8 cellular contexts compared by ENCODE assay signal in the genomic region with DNA sequence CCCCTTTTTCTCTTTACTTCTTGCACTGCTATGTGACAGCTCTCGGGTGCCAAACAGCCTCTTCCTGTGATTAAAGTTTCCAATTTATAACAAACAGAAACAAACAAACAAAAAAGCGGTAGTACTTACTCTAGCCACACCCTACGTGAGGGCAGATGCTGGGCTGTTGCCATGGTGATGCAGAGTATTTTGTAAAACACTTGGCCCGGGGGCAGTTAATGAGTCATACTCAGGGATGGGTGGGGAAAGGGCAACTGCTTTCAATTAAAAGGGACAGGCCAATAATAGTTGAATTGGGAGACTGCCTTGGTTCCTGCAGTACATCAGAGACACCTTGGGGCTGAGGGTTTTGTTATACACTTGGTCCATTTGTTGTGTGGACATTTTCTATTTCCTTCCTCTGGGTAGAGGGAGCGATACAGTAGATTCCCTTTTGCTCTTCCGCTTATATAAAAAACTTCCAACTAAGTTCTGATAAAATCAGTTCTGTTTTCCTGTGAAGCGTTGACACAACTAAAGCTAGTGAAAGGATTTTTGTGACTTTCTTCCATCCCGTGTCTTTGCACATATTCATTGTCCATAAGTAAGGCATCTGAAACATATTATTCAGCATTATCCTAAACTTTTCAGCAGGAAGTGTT. TPM values are rescaled to one million over a fixed set of nuclear protein-coding genes. Genes with fewer than 3 reads are reported as not detected.
DNase-seq lines count a peak whose midpoint lies in the region; ATAC-seq and TF ChIP-seq lines count a peak whose summit lies in the region.

No MANE protein-coding gene starts in this region.

- peak overlapping the region; percentile 92 for H3K27ac ChIP-seq in muscle layer of duodenum (ENCODE audit: low read length)

- peaks cover 47% of the 10 kb centered on the region for H3K4me1 Mint-ChIP-seq in activated CD8-positive, alpha-beta T cell treated with anti-CD3 and anti-CD28 coated beads for 36 hours (ENCODE audit: low read depth)
- H3K4me1 Mint-ChIP-seq in endothelial cell (ENCODE audit: unreplicated experiment), result no peaks in the 10 kb centered on the region

- no peaks in the 10 kb centered on the region for H3K36me3 ChIP-seq in muscle layer of duodenum (ENCODE audit: control insufficient read depth in 1 of 2, insufficient read depth in 2 of 2, low read length in 2 of 2)

- peak overlapping the region; percentile 14 for H3K4me3 Mint-ChIP-seq in activated CD8-positive, alpha-beta T cell treated with anti-CD3 and anti-CD28 coated beads for 36 hours
- no peak overlapping the region for H3K4me3 Mint-ChIP-seq in endothelial cell (ENCODE audit: unreplicated experiment)

- POLR2A ChIA-PET in activated CD8-positive, alpha-beta T cell treated with anti-CD3 and anti-CD28 coated beads for 36 hours (lab: Charles Lee), result interaction anchor here (0.6 to 1.5 kb wide), 4 partner anchors 10 to 97 kb away, joined by 3 to 7 read pairs (median 3); no protein-coding TSS in a partner anchor

- no peak overlapping the region for H3K4me3 ChIP-seq in muscle layer of duodenum (ENCODE audit: low read depth in 1 of 2, low read length in 2 of 2)

- ATAC-seq in activated CD8-positive, alpha-beta T cell treated with anti-CD3 and anti-CD28 coated beads for 36 hours, result peak; percentile 65

- intact Hi-C loops in activated CD8-positive, alpha-beta T cell treated with anti-CD3 and anti-CD28 coated beads for 36 hours (cut with micrococcal nuclease), result no loop called here

- H3K4me1 ChIP-seq in muscle layer of duodenum (ENCODE audit: control insufficient read depth in 1 of 2, insufficient read depth in 2 of 2, low read length in 2 of 2), result peaks cover 22 to 26% of the 10 kb centered on the region in 2 donors

- no peaks in the 10 kb centered on the region for H3K27me3 ChIP-seq in muscle layer of duodenum (ENCODE audit: low read depth, low read length)

- TF ChIP-seq CTCF in activated CD8-positive, alpha-beta T cell treated with anti-CD3 and anti-CD28 coated beads for 36 hours (IDR thresholded peaks at IDR 0.05), result no peak
- no peak for TF ChIP-seq CTCF in endothelial cell (IDR thresholded peaks at IDR 0.05; ENCODE audit: unreplicated experiment)

- H3K9me3 ChIP-seq in muscle layer of duodenum (ENCODE audit: control insufficient read depth in 1 of 2, low read length in 2 of 2), result no peaks in the 10 kb centered on the region

- no peaks in the 10 kb centered on the region for H3K27me3 Mint-ChIP-seq in activated CD8-positive, alpha-beta T cell treated with anti-CD3 and anti-CD28 coated beads for 36 hours
- H3K27me3 Mint-ChIP-seq in endothelial cell (ENCODE audit: unreplicated experiment), result peaks cover 3% of the 10 kb centered on the region

- no peaks in the 10 kb centered on the region for H3K9me3 Mint-ChIP-seq in activated CD8-positive, alpha-beta T cell treated with anti-CD3 and anti-CD28 coated beads for 36 hours
- no peaks in the 10 kb centered on the region for H3K9me3 Mint-ChIP-seq in endothelial cell (ENCODE audit: unreplicated experiment)

- peak overlapping the region; percentile 73 for H3K27ac Mint-ChIP-seq in activated CD8-positive, alpha-beta T cell treated with anti-CD3 and anti-CD28 coated beads for 36 hours
- peak overlapping the region; percentile 33 for H3K27ac Mint-ChIP-seq in endothelial cell (ENCODE audit: unreplicated experiment)

- CTCF ChIA-PET in activated CD8-positive, alpha-beta T cell treated with anti-CD3 and anti-CD28 coated beads for 36 hours (lab: Charles Lee), result interaction anchor here (0.7 to 3.7 kb wide), 7 partner anchors 11 to 58 kb away, joined by 3 to 24 read pairs (median 4); no protein-coding TSS in a partner anchor

- DNase-seq in NCI-H2171 treated with DMSO at 0.1 percent for 48 hours (lab: John Stamatoyannopoulos, UW) (peak; percentile 3), NCI-H2171 (lab: John Stamatoyannopoulos, UW) (no peak), NCI-H748 treated with DMSO at 0.1 percent for 48 hours (lab: John Stamatoyannopoulos, UW) (peak; percentile 94), endothelial cell (ENCODE audit: low spot score) (peak; percentile 28), OCI-M2 (lab: John Stamatoyannopoulos, UW; ENCODE audit: unreplicated experiment) (no peak)
- peak; percentile 90 for DNase-seq in activated CD8-positive, alpha-beta T cell treated with anti-CD3 and anti-CD28 coated beads for 36 hours
- DNase-seq in stimulated activated CD8-positive, alpha-beta memory T cell treated with anti-CD3 and anti-CD28 coated beads, Interleukin-7, amount 100 ng/mL, for 48 hours (ENCODE audit: extremely low read depth in 1 of 2, low read depth in 1 of 2), result peak; percentile 41 to 74

- H3K36me3 Mint-ChIP-seq in activated CD8-positive, alpha-beta T cell treated with anti-CD3 and anti-CD28 coated beads for 36 hours (ENCODE audit: low read depth), result no peaks in the 10 kb centered on the region
- H3K36me3 Mint-ChIP-seq in endothelial cell (ENCODE audit: low read depth, unreplicated experiment), result no peaks in the 10 kb centered on the region

RNA-seq across cellular contexts. Expression of gene THEM4, which starts 36.5 kb away (rescaled TPM):
- 10 to 100 TPM; 19.9 to 22.0 TPM for total RNA-seq in activated CD8-positive, alpha-beta T cell treated with anti-CD3 and anti-CD28 coated beads for 36 hours
- 9.0 TPM for total RNA-seq in endothelial cell (ENCODE audit: unreplicated experiment)

RNA-seq across cellular contexts. Expression of gene S100A10, which starts 47.8 kb away (rescaled TPM):
- total RNA-seq in activated CD8-positive, alpha-beta T cell treated with anti-CD3 and anti-CD28 coated beads for 36 hours, result 100 to 1,000 TPM; 208 to 220 TPM
- total RNA-seq in endothelial cell (ENCODE audit: unreplicated experiment), result 241 TPM

Comparison
In these comparisons a context has a peak if more than half of its experiments do, and no peak if none do; other contexts are left out.
1. DNase-seq: peak in NCI-H2171 treated with DMSO at 0.1 percent for 48 hours (single experiment), NCI-H748 treated with DMSO at 0.1 percent for 48 hours (single experiment), activated CD8-positive, alpha-beta T cell treated with anti-CD3 and anti-CD28 coated beads for 36 hours (single experiment), endothelial cell (single experiment) and stimulated activated CD8-positive, alpha-beta memory T cell treated with anti-CD3 and anti-CD28 coated beads, Interleukin-7, amount 100 ng/mL, for 48 hours (2 of 2); none in NCI-H2171 (single experiment) and OCI-M2 (single experiment).